25 cellular contexts compared by ENCODE assay signal in the genomic region with DNA sequence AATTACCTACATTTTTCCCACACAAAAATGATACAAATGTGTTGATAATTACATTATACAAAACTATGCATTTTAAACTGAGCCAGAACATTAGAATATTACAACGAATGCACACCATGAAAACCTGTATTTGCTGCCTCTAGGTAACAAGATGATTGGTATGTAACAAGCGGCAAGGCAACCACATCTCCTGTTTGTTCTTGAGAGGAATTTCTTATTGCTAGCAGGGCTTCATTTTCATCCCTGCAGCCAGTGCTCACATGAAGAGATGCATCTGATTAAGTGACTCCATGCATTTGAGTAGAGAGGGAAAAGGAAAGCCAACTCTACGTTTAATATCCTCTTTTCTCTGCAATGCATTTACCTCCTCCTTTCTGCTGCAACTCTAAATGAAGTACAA. TPM values are rescaled to one million over a fixed set of nuclear protein-coding genes. Genes with fewer than 3 reads are reported as not detected.
DNase-seq lines count a peak whose midpoint lies in the region; ATAC-seq, FAIRE-seq and TF ChIP-seq lines count a peak whose summit lies in the region.
"Had no signal": no experiment of that assay in that cellular context is flagged by ENCODE, and none has a peak within 500 bp of the region (broad histone marks: within the 10 kb centered on the region; RNA-seq: fewer than 3 reads in every experiment).

No MANE protein-coding gene starts in this region.

- no peaks in the 10 kb centered on the region for H4K20me1 ChIP-seq in PC-3 (ENCODE audit: low read length)
- H4K20me1 ChIP-seq in neural cell (ENCODE audit: insufficient read depth) = no peaks in the 10 kb centered on the region

- BruUV-seq in PC-3 (replicated peaks; lab: Mats Ljungman, UMichigan) = no TSS peak

- POLR2A ChIA-PET in A549 (lab: Yijun Ruan, JAX) = no interaction called here
- POLR2A ChIA-PET in PC-3 (lab: Charles Lee; ENCODE audit: unreplicated experiment) = no interaction called here
- POLR2A ChIA-PET in GM10248 (lab: Yijun Ruan, JAX) = no interaction called here

- intact Hi-C loops in PC-3 (cut with micrococcal nuclease) = no loop called here
- intact Hi-C loops in Right ventricle myocardium inferior (cut with DNase I) = no loop called here

- H3F3A ChIP-seq in PC-3 (ENCODE audit: low read length, unreplicated experiment) (no peaks in the 10 kb centered on the region), neural cell (ENCODE audit: insufficient read depth, low read length, poor library complexity, severe bottlenecking) (no peaks in the 10 kb centered on the region)

- H3K4me3 ChIP-seq in A549 (no peak overlapping the region), PC-3 (ENCODE audit: low read length) (no peak overlapping the region), choroid plexus epithelial cell (ENCODE audit: low read depth, low read length) (no peak overlapping the region), neural cell (ENCODE audit: low read length) (no peak overlapping the region)
- H3K4me3 ChIP-seq: Peyer's patch, SJSA1 had no signal

- TF ChIP-seq EP300 in A549 (IDR thresholded peaks at IDR 0.05) (no peak), neural cell (conservative IDR thresholded peaks at IDR 0.05; ENCODE audit: poor library complexity, severe bottlenecking) (no peak)

- H3K27ac ChIP-seq in A549 (no peak overlapping the region), PC-3 (ENCODE audit: low read length) (no peak overlapping the region), neural cell (ENCODE audit: low read length) (no peak overlapping the region)
- H3K27ac ChIP-seq: Peyer's patch had no signal

- DNase-seq in A549 (ENCODE audit: low read depth in 1 of 2, low spot score in 1 of 2) (no peak), PC-3 (no peak), choroid plexus epithelial cell (ENCODE audit: low read depth) (peak; percentile 19), Right ventricle myocardium inferior (ENCODE audit: missing footprints) (no peak), GM10248 (ENCODE audit: extremely low spot score) (no peak)
- DNase-seq: DMS53; EL; GF-D8; Kasumi-1; MM.1S; NCI-H1048; NCI-H1417 treated with DMSO at 0.1 percent for 48 hours; NCI-H187; NCI-H2107; NCI-H2227 treated with DMSO at 0.1 percent for 48 hours; NCI-H524; NCI-H774; NK-92 treated with Interleukin-12 subunit alpha and Interleukin-12 subunit beta, amount 100 ng/mL, for 24 hours; Peyer's patch had no signal

- H3K4me1 ChIP-seq in A549 (peaks cover 23% of the 10 kb centered on the region), PC-3 (ENCODE audit: insufficient read depth, low read length) (peaks cover 6% of the 10 kb centered on the region; the same call in 1 of the 2 replicates)
- H3K4me1 ChIP-seq: Peyer's patch had no signal

- ATAC-seq in A549 (no peak), PC-3 (peak; percentile 22; the same call in 1 of the 2 replicates), Right ventricle myocardium inferior (no peak), HG03439 (IDR thresholded peaks at IDR 0.05; ENCODE audit: unreplicated experiment) (no peak)

- no peak overlapping the region for H3K9ac ChIP-seq in PC-3 (ENCODE audit: low read length)
- H3K9ac ChIP-seq in neural cell (ENCODE audit: low read length) = no peak overlapping the region

- H3K4me2 ChIP-seq in A549 (peak overlapping the region; percentile 39; the same call in 2 of the 3 replicates), PC-3 (ENCODE audit: low read length) (no peak overlapping the region), neural cell (ENCODE audit: low read length) (peak overlapping the region; percentile 49)

- no peaks in the 10 kb centered on the region for H3K9me2 ChIP-seq in PC-3 (replicated peaks; ENCODE audit: low read length)
- no peaks in the 10 kb centered on the region for H3K9me2 ChIP-seq in neural cell (ENCODE audit: insufficient read depth, low read length)

- H2AFZ ChIP-seq in PC-3 (ENCODE audit: low read length) (no peak overlapping the region), neural cell (ENCODE audit: low read depth, low read length) (no peak overlapping the region)

- H3K27me3 ChIP-seq in PC-3 (ENCODE audit: low read length) (no peaks in the 10 kb centered on the region), neural cell (ENCODE audit: insufficient read depth, low read depth, low read length) (no peaks in the 10 kb centered on the region)
- H3K27me3 ChIP-seq: Peyer's patch, SJSA1 had no signal

- H3K79me2 ChIP-seq in PC-3 (ENCODE audit: low read length) (no peaks in the 10 kb centered on the region), neural cell (replicated peaks; ENCODE audit: insufficient read depth, low read length) (no peaks in the 10 kb centered on the region)

- TF ChIP-seq CTCF in A549 (IDR thresholded peaks at IDR 0.05) (no peak), PC-3 (conservative IDR thresholded peaks at IDR 0.05; ENCODE audit: low read depth, low read length) (no peak), choroid plexus epithelial cell (conservative IDR thresholded peaks at IDR 0.05; ENCODE audit: low read depth, low read length) (no peak), neural cell (IDR thresholded peaks at IDR 0.05; ENCODE audit: poor library complexity, severe bottlenecking) (no peak), GM10248 (IDR thresholded peaks at IDR 0.05; ENCODE audit: control extremely low read depth, extremely low read depth, low read depth, missing control alignments) (no peak)

- no peak for FAIRE-seq in A549 (lab: Jason Lieb, UNC)
- FAIRE-seq: A204.1, D721Med, H54 had no signal

- CTCF ChIA-PET in A549 (lab: Yijun Ruan, JAX) = no interaction called here
- CTCF ChIA-PET in PC-3 (lab: Charles Lee) = no interaction called here
- CTCF ChIA-PET in GM10248 (lab: Yijun Ruan, JAX) = interaction anchor here (1.0 kb wide), 1 partner anchor 73 kb away, joined by 4 read pairs; no protein-coding TSS in a partner anchor

- 45% methylated on average over 3 of the region's 3 CpGs for WGBS in A549 (ENCODE audit: missing lambda C conversion rate)

- H3K9me3 ChIP-seq in A549 (no peaks in the 10 kb centered on the region), PC-3 (ENCODE audit: low read length) (no peaks in the 10 kb centered on the region), neural cell (ENCODE audit: low read length) (no peaks in the 10 kb centered on the region)
- H3K9me3 ChIP-seq: Peyer's patch, SJSA1 had no signal

- H3K36me3 ChIP-seq in PC-3 (ENCODE audit: low read depth, low read length) (no peaks in the 10 kb centered on the region), neural cell (ENCODE audit: insufficient read depth, low read length) (no peaks in the 10 kb centered on the region)
- H3K36me3 ChIP-seq: Peyer's patch had no signal

- TF ChIP-seq RAD21 in A549 (conservative IDR thresholded peaks at IDR 0.05 in 1 of 2, IDR thresholded peaks at IDR 0.05 in 1 of 2) (no peak), neural cell (conservative IDR thresholded peaks at IDR 0.05) (no peak)

- no peak for TF ChIP-seq POLR2A in A549 (IDR thresholded peaks at IDR 0.05; ENCODE audit: low read length)

TF ChIP-seq in A549, 52 proteins besides CTCF, POLR2A, EP300 and RAD21:
- TF ChIP-seq KDM5A (IDR thresholded peaks at IDR 0.05) = no peak
- no peak for TF ChIP-seq POLR2AphosphoS2 (conservative IDR thresholded peaks at IDR 0.05; ENCODE audit: low read length)
- no peak for TF ChIP-seq RARB (CRISPR knock-in tag; IDR thresholded peaks at IDR 0.05)

TF ChIP-seq in neural cell, 6 proteins besides CTCF, POLR2A, EP300 and RAD21:
- TF ChIP-seq POLR2AphosphoS5 (IDR thresholded peaks at IDR 0.05) (no peak), MXI1 (conservative IDR thresholded peaks at IDR 0.05; ENCODE audit: poor library complexity, severe bottlenecking) (no peak), EZH2 (IDR thresholded peaks at IDR 0.05; ENCODE audit: borderline replicate concordance, insufficient read depth, low read length, poor library complexity, severe bottlenecking) (no peak), TAF1 (IDR thresholded peaks at IDR 0.05; ENCODE audit: low read depth) (no peak), SMC3 (conservative IDR thresholded peaks at IDR 0.05; ENCODE audit: poor library complexity) (no peak)
- TF ChIP-seq, protein P1, sequence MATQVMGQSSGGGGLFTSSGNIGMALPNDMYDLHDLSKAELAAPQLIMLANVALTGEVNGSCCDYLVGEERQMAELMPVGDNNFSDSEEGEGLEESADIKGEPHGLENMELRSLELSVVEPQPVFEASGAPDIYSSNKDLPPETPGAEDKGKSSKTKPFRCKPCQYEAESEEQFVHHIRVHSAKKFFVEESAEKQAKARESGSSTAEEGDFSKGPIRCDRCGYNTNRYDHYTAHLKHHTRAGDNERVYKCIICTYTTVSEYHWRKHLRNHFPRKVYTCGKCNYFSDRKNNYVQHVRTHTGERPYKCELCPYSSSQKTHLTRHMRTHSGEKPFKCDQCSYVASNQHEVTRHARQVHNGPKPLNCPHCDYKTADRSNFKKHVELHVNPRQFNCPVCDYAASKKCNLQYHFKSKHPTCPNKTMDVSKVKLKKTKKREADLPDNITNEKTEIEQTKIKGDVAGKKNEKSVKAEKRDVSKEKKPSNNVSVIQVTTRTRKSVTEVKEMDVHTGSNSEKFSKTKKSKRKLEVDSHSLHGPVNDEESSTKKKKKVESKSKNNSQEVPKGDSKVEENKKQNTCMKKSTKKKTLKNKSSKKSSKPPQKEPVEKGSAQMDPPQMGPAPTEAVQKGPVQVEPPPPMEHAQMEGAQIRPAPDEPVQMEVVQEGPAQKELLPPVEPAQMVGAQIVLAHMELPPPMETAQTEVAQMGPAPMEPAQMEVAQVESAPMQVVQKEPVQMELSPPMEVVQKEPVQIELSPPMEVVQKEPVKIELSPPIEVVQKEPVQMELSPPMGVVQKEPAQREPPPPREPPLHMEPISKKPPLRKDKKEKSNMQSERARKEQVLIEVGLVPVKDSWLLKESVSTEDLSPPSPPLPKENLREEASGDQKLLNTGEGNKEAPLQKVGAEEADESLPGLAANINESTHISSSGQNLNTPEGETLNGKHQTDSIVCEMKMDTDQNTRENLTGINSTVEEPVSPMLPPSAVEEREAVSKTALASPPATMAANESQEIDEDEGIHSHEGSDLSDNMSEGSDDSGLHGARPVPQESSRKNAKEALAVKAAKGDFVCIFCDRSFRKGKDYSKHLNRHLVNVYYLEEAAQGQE (IDR thresholded peaks at IDR 0.05; ENCODE audit: borderline replicate concordance) = no peak

RNA-seq across cellular contexts. Expression of a gene that starts 36.6 kb away (rescaled TPM):
- polyA plus RNA-seq in A549 (2011; rRNA removed) = 1.7 and 2.2 TPM in 2 replicates
- 0.30 and 0.34 TPM in 2 replicates for polyA plus RNA-seq in A549 (2012; cell fraction: cytosol; rRNA removed)
- 0.67 and 1.1 TPM in 2 replicates for polyA plus RNA-seq in A549 (2012; cell fraction: nucleus; rRNA removed)
- 3.0 to 3.3 TPM (median 3.2 TPM) in 3 replicates for polyA plus RNA-seq in A549 (2017; fragmentation: RNase III; extraction: RNeasy Plus Mini Kit Qiagen cat#74134 plus additional on column Dnase treatment)
- 2.0 and 3.1 TPM in 2 replicates for polyA minus RNA-seq in A549 (2011; rRNA and poly(A)+ RNA removed)
- 3.9 and 6.0 TPM in 2 replicates for total RNA-seq in PC-3 (2014; rRNA removed)
- polyA plus RNA-seq in neural cell = 11.1 and 13.0 TPM in 2 replicates
- polyA minus RNA-seq in neural cell = 24.8 and 25.5 TPM in 2 replicates
- total RNA-seq in Right ventricle myocardium inferior = 98.9 TPM

Comparison
In these comparisons a context has a peak if more than half of its experiments do, and no peak if none do; other contexts are left out.
1. RNA of a gene that starts 36.6 kb away (total RNA-seq): 98.9 TPM in Right ventricle myocardium inferior (single experiment); 3.9 to 6.0 TPM in PC-3; every median in the first group is over 10 times any median in the second.